In genomic region chr11:43916621-43917020, GRCh38 we compare ENCODE assay signal across 1 cellular context.
TF ChIP-seq lines count a peak whose summit lies in the region.

No MANE protein-coding gene starts in this region.

TF ChIP-seq in SK-N-SH, 30 proteins besides CTCF, POLR2A, EP300 and RAD21 (continued from another document):
- no peak for TF ChIP-seq MAX (IDR thresholded peaks at IDR 0.05; ENCODE audit: low read depth)
- TF ChIP-seq EZH2phosphoT487 (IDR thresholded peaks at IDR 0.05; ENCODE audit: borderline replicate concordance, low read depth), result no peak
- TF ChIP-seq USF1 (IDR thresholded peaks at IDR 0.05; ENCODE audit: borderline replicate concordance, low read depth), result no peak
- TF ChIP-seq RXRA (IDR thresholded peaks at IDR 0.05; ENCODE audit: borderline replicate concordance, low read depth), result no peak
- TF ChIP-seq FOSL2 (IDR thresholded peaks at IDR 0.05; ENCODE audit: borderline replicate concordance, low read depth), result no peak
- peak; percentile 98 for TF ChIP-seq FOXJ3 (CRISPR knock-in tag; IDR thresholded peaks at IDR 0.05)
- no peak for TF ChIP-seq NFIC (IDR thresholded peaks at IDR 0.05; ENCODE audit: borderline replicate concordance)
- no peak for TF ChIP-seq IRF3 (IDR thresholded peaks at IDR 0.05; ENCODE audit: low read depth, low read length)
- peak; percentile 86 for TF ChIP-seq RCOR1 (IDR thresholded peaks at IDR 0.05; ENCODE audit: low read length)
- peak; percentile 78; the same call in 1 of the 2 replicates for TF ChIP-seq MXI1 (IDR thresholded peaks at IDR 0.05; ENCODE audit: low read depth, low read length)
- no peak for TF ChIP-seq SIN3A (IDR thresholded peaks at IDR 0.05; ENCODE audit: borderline replicate concordance, low read depth, low read length)
- TF ChIP-seq TCF12 (IDR thresholded peaks at IDR 0.05), result peak; percentile 55; the same call in 1 of the 2 replicates
- TF ChIP-seq FOXM1 (IDR thresholded peaks at IDR 0.05; ENCODE audit: low read depth), result no peak
- no peak for TF ChIP-seq NRF1 (IDR thresholded peaks at IDR 0.05; ENCODE audit: low read depth, low read length)
- no peak for TF ChIP-seq ELF1 (IDR thresholded peaks at IDR 0.05)
- no peak for TF ChIP-seq USF2 (IDR thresholded peaks at IDR 0.05; ENCODE audit: borderline replicate concordance, low read depth, low read length)
- no peak for TF ChIP-seq ZBTB33 (IDR thresholded peaks at IDR 0.05; ENCODE audit: borderline replicate concordance, low read depth)
- peak; percentile 97 for TF ChIP-seq GATA2 (CRISPR knock-in tag; IDR thresholded peaks at IDR 0.05)
- no peak for TF ChIP-seq MEF2A (IDR thresholded peaks at IDR 0.05; ENCODE audit: borderline replicate concordance, low read depth)
- TF ChIP-seq SMC3 (IDR thresholded peaks at IDR 0.05; ENCODE audit: low read depth, low read length), result no peak; the same call in 1 of the 2 replicates
- no peak for TF ChIP-seq PBX3 (IDR thresholded peaks at IDR 0.05)
- no peak for TF ChIP-seq TEAD4 (IDR thresholded peaks at IDR 0.05; ENCODE audit: borderline replicate concordance, insufficient read depth)
